In genomic region chr4:112704991-112705845, GRCh38 we compare ENCODE assay signal across 8 cellular contexts.
A peak's percentile ranks its signal among the peaks of the same experiment; 100 is the strongest.
DNase-seq lines count a peak whose midpoint lies in the region; ATAC-seq, FAIRE-seq and TF ChIP-seq lines count a peak whose summit lies in the region.

No MANE protein-coding gene starts in this region.

- no peak for TF ChIP-seq CTCF in fibroblast of lung (conservative IDR thresholded peaks at IDR 0.05 in 1 of 2, IDR thresholded peaks at IDR 0.05 in 1 of 2; ENCODE audit: low read depth in 1 of 2, low read length in 2 of 2)
- TF ChIP-seq CTCF in vagina (IDR thresholded peaks at IDR 0.05), result no peak

- no peak for ATAC-seq in naive B cell (ENCODE audit: low read depth in 2 of 2)

- H3K27ac Mint-ChIP-seq in naive B cell, result peak overlapping the region in 1 of 6 donors; percentile 58

- no peak overlapping the region for H3K4me2 ChIP-seq in fibroblast of lung (ENCODE audit: extremely low read depth, insufficient read depth, low read length)

- FAIRE-seq in GM12892 (lab: Jason Lieb, UNC), result peak; percentile 73

- peak overlapping the region; percentile 76 to 90 (median 82) for H3K4me3 Mint-ChIP-seq in naive B cell

- H3K27ac ChIP-seq in ACC112 (ENCODE audit: low read depth, low read length), result no peak overlapping the region
- H3K27ac ChIP-seq in fibroblast of lung (ENCODE audit: insufficient read depth, low read length), result no peak overlapping the region
- H3K27ac ChIP-seq in vagina, result no peak overlapping the region

- no peaks in the 10 kb centered on the region for H3K4me1 ChIP-seq in ACC112 (ENCODE audit: control insufficient read depth, insufficient read depth, low read length, unreplicated experiment)
- H3K4me1 ChIP-seq in fibroblast of lung (ENCODE audit: control insufficient read depth, extremely low read depth, insufficient read depth, low read length), result peaks cover 2% of the 10 kb centered on the region
- peaks cover 17% of the 10 kb centered on the region for H3K4me1 ChIP-seq in vagina

- H3K9me3 ChIP-seq in fibroblast of lung (ENCODE audit: control insufficient read depth, insufficient read depth, low read depth, low read length) (no peaks in the 10 kb centered on the region), vagina (no peaks in the 10 kb centered on the region)

- H3K4me1 Mint-ChIP-seq in naive B cell, result peaks cover 19 to 21% (median 20%) of the 10 kb centered on the region in 3 donors

- H2AFZ ChIP-seq in ACC112 (ENCODE audit: low read length, unreplicated experiment) (no peak overlapping the region), fibroblast of lung (ENCODE audit: low read length) (no peak overlapping the region)

- H3K79me2 ChIP-seq in ACC112 (ENCODE audit: control insufficient read depth, insufficient read depth, low read length, unreplicated experiment) (no peaks in the 10 kb centered on the region), fibroblast of lung (ENCODE audit: control insufficient read depth, insufficient read depth, low read length) (no peaks in the 10 kb centered on the region)

- no peaks in the 10 kb centered on the region for H4K20me1 ChIP-seq in fibroblast of lung (ENCODE audit: control insufficient read depth, extremely low read depth, insufficient read depth, low read length)

- peaks cover 54% of the 10 kb centered on the region for H3K27me3 ChIP-seq in ACC112 (ENCODE audit: insufficient read depth, low read length)
- H3K27me3 ChIP-seq in fibroblast of lung (ENCODE audit: control insufficient read depth, insufficient read depth, low read length), result peaks cover 18% of the 10 kb centered on the region
- H3K27me3 ChIP-seq in vagina, result no peaks in the 10 kb centered on the region

- H3K9ac ChIP-seq in fibroblast of lung (ENCODE audit: insufficient read depth, low read length), result no peak overlapping the region

- H3K4me3 ChIP-seq in ACC112 (ENCODE audit: low read depth, low read length), result peak overlapping the region; percentile 69
- peak overlapping the region in 2 of 4 experiments; percentile 34 to 40 for H3K4me3 ChIP-seq in fibroblast of lung (replicated peaks in 1 of 4; ENCODE audit: control extremely low read depth in 1 of 4, insufficient read depth in 1 of 4, low read depth in 3 of 4, low read length in 4 of 4)
- H3K4me3 ChIP-seq in vagina, result peak overlapping the region; percentile 51 to 69

- H3K36me3 ChIP-seq in ACC112 (ENCODE audit: insufficient read depth, low read length) (no peaks in the 10 kb centered on the region), fibroblast of lung (ENCODE audit: control insufficient read depth, insufficient read depth, low read length) (no peaks in the 10 kb centered on the region), vagina (no peaks in the 10 kb centered on the region)

- peaks cover 52 to 69% (median 65%) of the 10 kb centered on the region in 3 donors for H3K27me3 Mint-ChIP-seq in naive B cell

- no peak for DNase-seq in GM12892 (ENCODE audit: insufficient read length)
- DNase-seq in HS-5 (ENCODE audit: low read depth), result peak; percentile 9
- peak; percentile 9 to 22 for DNase-seq in activated CD4-positive, alpha-beta T cell treated with anti-CD3 and anti-CD28 coated beads, Interleukin-2, amount 50 U/mL, for 48 hours
- DNase-seq in fibroblast of lung (ENCODE audit: low read depth in 2 of 2), result peak; percentile 52 to 71
- DNase-seq in naive B cell, result no peak
- DNase-seq in vagina (ENCODE audit: extremely low spot score in 2 of 2), result no peak
- DNase-seq in NAMALWA (ENCODE audit: low spot score), result no peak

- H3K9me3 Mint-ChIP-seq in naive B cell, result peaks cover 0 to 3% (median 0%) of the 10 kb centered on the region in 7 donors

- intact Hi-C loops in vagina (cut with DNase I), result no loop called here

- H3K36me3 Mint-ChIP-seq in naive B cell, result no peaks in the 10 kb centered on the region

- TF ChIP-seq POLR2A in GM12892 (IDR thresholded peaks at IDR 0.05; ENCODE audit: low read depth, low read length) (no peak), vagina (IDR thresholded peaks at IDR 0.05) (no peak)

Comparison
In these comparisons a context has a peak if more than half of its experiments do, and no peak if none do; other contexts are left out.
1. DNase-seq: peak in HS-5 (single experiment), activated CD4-positive, alpha-beta T cell treated with anti-CD3 and anti-CD28 coated beads, Interleukin-2, amount 50 U/mL, for 48 hours (2 of 2) and fibroblast of lung (2 of 2); none in GM12892 (single experiment), naive B cell (single experiment), vagina (0 of 2) and NAMALWA (single experiment).